ENCODE assay signal across 8 cellular contexts in the genomic region with DNA sequence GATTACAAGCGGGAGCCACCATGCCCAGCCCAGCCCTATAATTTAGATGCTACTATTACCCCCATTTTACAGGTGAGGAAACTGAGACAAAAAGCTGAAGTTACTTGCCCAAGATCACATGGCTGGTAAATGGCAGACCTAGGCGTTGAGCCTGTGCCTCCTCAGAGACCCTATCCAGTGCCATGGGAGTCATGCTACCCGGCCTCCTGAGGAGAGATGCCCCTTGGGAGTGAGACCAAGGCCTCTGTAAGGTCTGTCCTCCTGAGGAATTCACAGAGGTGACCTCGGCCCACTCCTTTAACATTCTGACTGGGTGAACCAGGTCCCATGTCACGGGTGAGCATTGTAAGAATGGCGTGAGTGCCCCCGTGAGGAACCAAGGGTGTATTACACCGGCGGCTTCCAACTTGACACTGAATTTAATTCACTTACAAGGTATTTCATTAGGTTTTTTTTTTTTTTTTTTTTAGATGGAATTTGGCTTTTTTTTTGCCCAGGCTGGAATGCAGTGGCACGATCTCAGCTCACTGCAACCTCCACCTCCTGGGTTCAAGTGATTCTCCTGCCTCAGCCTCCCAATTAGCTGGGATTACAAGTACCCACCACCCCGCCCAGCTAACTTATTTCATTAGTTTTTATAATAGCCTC.
DNase-seq lines count a peak whose midpoint lies in the region; ATAC-seq and TF ChIP-seq lines count a peak whose summit lies in the region.

No MANE protein-coding gene starts in this region.

- H3K4me3 ChIP-seq in CD4-positive, alpha-beta memory T cell (ENCODE audit: low read length in 2 of 2), result no peak overlapping the region
- H3K4me3 ChIP-seq in PC-9 (no peak overlapping the region), neural progenitor cell (no peak overlapping the region)

- H3K79me2 ChIP-seq in PC-9 (ENCODE audit: low read depth) (no peaks in the 10 kb centered on the region), neural progenitor cell (ENCODE audit: low read depth) (no peaks in the 10 kb centered on the region)

- no peak overlapping the region for H3K4me3 Mint-ChIP-seq in CD4-positive, alpha-beta memory T cell
- no peak overlapping the region for H3K4me3 Mint-ChIP-seq in activated T-cell treated with anti-CD3 and anti-CD28 coated beads, Interleukin-2, amount 50 U/mL, for 4 hours
- no peak overlapping the region for H3K4me3 Mint-ChIP-seq in neural progenitor cell
- H3K4me3 Mint-ChIP-seq in stimulated activated naive CD8-positive, alpha-beta T cell treated with anti-CD3 and anti-CD28 coated beads, Interleukin-15, amount 100 ng/mL, for 72 hours, result no peak overlapping the region

- H3K4me2 ChIP-seq in PC-9 (no peak overlapping the region), neural progenitor cell (no peak overlapping the region)

- peaks cover 0 to 12% (median 5%) of the 10 kb centered on the region in 4 donors for H3K4me1 Mint-ChIP-seq in CD4-positive, alpha-beta memory T cell
- peaks cover 4% of the 10 kb centered on the region for H3K4me1 Mint-ChIP-seq in activated T-cell treated with anti-CD3 and anti-CD28 coated beads, Interleukin-2, amount 50 U/mL, for 4 hours (ENCODE audit: low read depth)
- no peaks in the 10 kb centered on the region for H3K4me1 Mint-ChIP-seq in neural progenitor cell
- no peaks in the 10 kb centered on the region for H3K4me1 Mint-ChIP-seq in stimulated activated naive CD8-positive, alpha-beta T cell treated with anti-CD3 and anti-CD28 coated beads, Interleukin-15, amount 100 ng/mL, for 72 hours

- POLR2A ChIA-PET in CD4-positive, alpha-beta memory T cell (lab: Charles Lee; ENCODE audit: partially characterized antibody), result no interaction called here
- POLR2A ChIA-PET in HEK293T (lab: Yijun Ruan, JAX), result no interaction called here
- POLR2A ChIA-PET in PC-9 (lab: Charles Lee; ENCODE audit: unreplicated experiment), result no interaction called here

- H3K27ac Mint-ChIP-seq in CD4-positive, alpha-beta memory T cell, result peak overlapping the region in 6 of 7 donors; percentile 17 to 88 (median 60)
- peak overlapping the region; percentile 37 for H3K27ac Mint-ChIP-seq in neural progenitor cell
- H3K27ac Mint-ChIP-seq in stimulated activated naive CD8-positive, alpha-beta T cell treated with anti-CD3 and anti-CD28 coated beads, Interleukin-15, amount 100 ng/mL, for 72 hours, result peak overlapping the region in 1 of 2 donors; percentile 63

- no peaks in the 10 kb centered on the region for H3K27me3 ChIP-seq in CD4-positive, alpha-beta memory T cell (ENCODE audit: insufficient read depth, low read length)
- no peaks in the 10 kb centered on the region for H3K27me3 ChIP-seq in PC-9 (ENCODE audit: insufficient read depth, low read depth)
- no peaks in the 10 kb centered on the region for H3K27me3 ChIP-seq in neural progenitor cell

- TF ChIP-seq CTCF in PC-9 (conservative IDR thresholded peaks at IDR 0.05) (peak; percentile 93), neural progenitor cell (IDR thresholded peaks at IDR 0.05) (peak; percentile 84)

- H3K9me3 Mint-ChIP-seq in CD4-positive, alpha-beta memory T cell, result peaks cover 3 to 25% (median 13%) of the 10 kb centered on the region in 8 donors
- peaks cover 11% of the 10 kb centered on the region for H3K9me3 Mint-ChIP-seq in activated T-cell treated with anti-CD3 and anti-CD28 coated beads, Interleukin-2, amount 50 U/mL, for 4 hours
- H3K9me3 Mint-ChIP-seq in neural progenitor cell, result peaks cover 11% of the 10 kb centered on the region
- H3K9me3 Mint-ChIP-seq in stimulated activated naive CD8-positive, alpha-beta T cell treated with anti-CD3 and anti-CD28 coated beads, Interleukin-15, amount 100 ng/mL, for 72 hours, result peaks cover 11 to 18% of the 10 kb centered on the region in 2 donors

- ATAC-seq in activated T-cell treated with anti-CD3 and anti-CD28 coated beads, Interleukin-2, amount 50 U/mL, for 4 hours, result peak; percentile 80 to 87
- peak; percentile 88 for ATAC-seq in stimulated activated naive CD8-positive, alpha-beta T cell treated with anti-CD3 and anti-CD28 coated beads, Interleukin-15, amount 100 ng/mL, for 72 hours
- ATAC-seq in HG02973 (IDR thresholded peaks at IDR 0.05; ENCODE audit: unreplicated experiment), result no peak

- no peaks in the 10 kb centered on the region for H3K27me3 Mint-ChIP-seq in CD4-positive, alpha-beta memory T cell
- no peaks in the 10 kb centered on the region for H3K27me3 Mint-ChIP-seq in activated T-cell treated with anti-CD3 and anti-CD28 coated beads, Interleukin-2, amount 50 U/mL, for 4 hours (ENCODE audit: low read depth)
- no peaks in the 10 kb centered on the region for H3K27me3 Mint-ChIP-seq in neural progenitor cell (ENCODE audit: insufficient read depth, low read depth)
- H3K27me3 Mint-ChIP-seq in stimulated activated naive CD8-positive, alpha-beta T cell treated with anti-CD3 and anti-CD28 coated beads, Interleukin-15, amount 100 ng/mL, for 72 hours, result no peaks in the 10 kb centered on the region

- BruUV-seq in PC-9 (replicated peaks; lab: Mats Ljungman, UMichigan), result no TSS peak

- H3F3A ChIP-seq in PC-9 (ENCODE audit: insufficient read depth, low read depth) (peaks cover 38% of the 10 kb centered on the region; the same call in 1 of the 2 replicates), neural progenitor cell (ENCODE audit: low read depth) (no peaks in the 10 kb centered on the region)

- H3K4me1 ChIP-seq in CD4-positive, alpha-beta memory T cell (ENCODE audit: insufficient read depth, low read length), result no peaks in the 10 kb centered on the region
- H3K4me1 ChIP-seq in PC-9 (replicated peaks; ENCODE audit: insufficient read depth) (no peaks in the 10 kb centered on the region), neural progenitor cell (no peaks in the 10 kb centered on the region)

- intact Hi-C loops in CD4-positive, alpha-beta memory T cell (cut with micrococcal nuclease), result loop anchor here (1.0 to 2.0 kb wide), 3 partner anchors 178 to 700 kb away; partner anchors contain the start of gene ABCC1
- intact Hi-C loops in PC-9 (cut with micrococcal nuclease; ENCODE audit: unreplicated experiment), result loop anchor here (1.0 kb wide), 4 partner anchors 131 to 361 kb away; no protein-coding TSS in a partner anchor

- peaks cover 43% of the 10 kb centered on the region for H3K36me3 ChIP-seq in CD4-positive, alpha-beta memory T cell (ENCODE audit: insufficient read depth, low read length)
- H3K36me3 ChIP-seq in PC-9 (ENCODE audit: low read depth) (peaks cover 37% of the 10 kb centered on the region), neural progenitor cell (peaks cover 4% of the 10 kb centered on the region)

- H3K9ac ChIP-seq in neural progenitor cell, result no peak overlapping the region

- H3K36me3 Mint-ChIP-seq in CD4-positive, alpha-beta memory T cell, result peaks cover 52 to 72% of the 10 kb centered on the region in 2 donors
- H3K36me3 Mint-ChIP-seq in activated T-cell treated with anti-CD3 and anti-CD28 coated beads, Interleukin-2, amount 50 U/mL, for 4 hours (ENCODE audit: insufficient read depth), result peaks cover 41% of the 10 kb centered on the region
- peaks cover 30% of the 10 kb centered on the region for H3K36me3 Mint-ChIP-seq in neural progenitor cell

- H2AFZ ChIP-seq in PC-9, result no peak overlapping the region
- no peak overlapping the region for H2AFZ ChIP-seq in neural progenitor cell (replicated peaks)

- peaks cover 0 to 9% of the 10 kb centered on the region in 2 donors for H3K9me3 ChIP-seq in CD4-positive, alpha-beta memory T cell (ENCODE audit: control insufficient read depth in 1 of 2, low read length in 2 of 2)
- H3K9me3 ChIP-seq in PC-9 (ENCODE audit: insufficient read depth, low read depth) (no peaks in the 10 kb centered on the region), neural progenitor cell (ENCODE audit: low read depth) (no peaks in the 10 kb centered on the region)

- CTCF ChIA-PET in CD4-positive, alpha-beta memory T cell (lab: Charles Lee; ENCODE audit: partially characterized antibody), result interaction anchor here (0.7 to 3.0 kb wide), 14 partner anchors 8 to 506 kb away, joined by 3 to 10 read pairs (median 4); partner anchors contain the start of gene CEP20
- CTCF ChIA-PET in HEK293T (lab: Yijun Ruan, JAX), result interaction anchor here (0.7 to 0.9 kb wide), 3 partner anchors 15 to 350 kb away, joined by 3 to 7 read pairs (median 4); no protein-coding TSS in a partner anchor
- CTCF ChIA-PET in PC-9 (lab: Charles Lee), result interaction anchor here (0.7 to 1.0 kb wide), 2 partner anchors 34 to 350 kb away, joined by 3 to 4 read pairs; no protein-coding TSS in a partner anchor

- H4K20me1 ChIP-seq in PC-9 (ENCODE audit: insufficient read depth) (peaks cover 3% of the 10 kb centered on the region), neural progenitor cell (ENCODE audit: low read depth) (peaks cover 4% of the 10 kb centered on the region)

- peak; percentile 63 to 68 (median 66) for DNase-seq in CD4-positive, alpha-beta memory T cell
- DNase-seq in HEK293T (ENCODE audit: extremely low spot score) (peak; percentile 80), PC-9 (peak; percentile 69 to 79), fibroblast of peridontal ligament (ENCODE audit: extremely low read depth) (peak; percentile 70), neural progenitor cell (ENCODE audit: low spot score) (peak; percentile 80)
- peak; percentile 63 for DNase-seq in activated T-cell treated with anti-CD3 and anti-CD28 coated beads, Interleukin-2, amount 50 U/mL, for 4 hours
- peak; percentile 68 to 72 for DNase-seq in stimulated activated naive CD8-positive, alpha-beta T cell treated with anti-CD3 and anti-CD28 coated beads, Interleukin-15, amount 100 ng/mL, for 72 hours

- H3K27ac ChIP-seq in CD4-positive, alpha-beta memory T cell (ENCODE audit: low read depth, low read length), result no peak overlapping the region
- H3K27ac ChIP-seq in PC-9 (no peak overlapping the region), neural progenitor cell (no peak overlapping the region)

- no peaks in the 10 kb centered on the region for H3K9me2 ChIP-seq in PC-9 (ENCODE audit: insufficient read depth)

TF ChIP-seq in HEK293T, 16 proteins besides CTCF, POLR2A, EP300 and RAD21:
- no peak for TF ChIP-seq ELF4 (IDR thresholded peaks at IDR 0.05)
- no peak for TF ChIP-seq SP1 (IDR thresholded peaks at IDR 0.05)
- TF ChIP-seq TARDBP (IDR thresholded peaks at IDR 0.05), result no peak
- TF ChIP-seq ZNF384 (IDR thresholded peaks at IDR 0.05), result peak; percentile 75
- no peak for TF ChIP-seq FOXK2 (IDR thresholded peaks at IDR 0.05)
- no peak for TF ChIP-seq ARNT (IDR thresholded peaks at IDR 0.05)
